8 cellular contexts compared by ENCODE assay signal in genomic region chr20:35615667-35616464, GRCh38. TPM values are rescaled to one million over a fixed set of nuclear protein-coding genes. Genes with fewer than 3 reads are reported as not detected.
DNase-seq lines count a peak whose midpoint lies in the region; ATAC-seq and TF ChIP-seq lines count a peak whose summit lies in the region.

SPAG4 (plus strand) TSS chr20:35615829; CDS start chr20:35616004, 175 bp downstream.

- no peaks in the 10 kb centered on the region for H3K9me3 Mint-ChIP-seq in effector memory CD8-positive, alpha-beta T cell

- peak; percentile 99 for DNase-seq in NK-92 (lab: John Stamatoyannopoulos, UW; ENCODE audit: unreplicated experiment)
- DNase-seq in activated CD8-positive, alpha-beta memory T cell treated with anti-CD3 and anti-CD28 coated beads for 48 hours (ENCODE audit: low read depth in 2 of 3, low spot score in 2 of 3) = peak; percentile 99 to 100 (median 100)
- peak; percentile 83 to 99 (median 99) for DNase-seq in effector memory CD8-positive, alpha-beta T cell
- peak; percentile 100 for DNase-seq in mesenteric fat pad (ENCODE audit: low spot score)
- DNase-seq in stimulated activated CD8-positive, alpha-beta memory T cell treated with anti-CD3 and anti-CD28 coated beads, Interleukin-15, amount 100 ng/mL, for 1 hour (ENCODE audit: low read depth) = peak; percentile 100

- H3K27ac Mint-ChIP-seq in effector memory CD8-positive, alpha-beta T cell = peak within 1 kb of the TSS; percentile 98 to 99

- peak within 1 kb of the TSS; percentile 89 to 90 for H3K4me3 Mint-ChIP-seq in effector memory CD8-positive, alpha-beta T cell

- peak; percentile 78 for ATAC-seq in GM19438 (IDR thresholded peaks at IDR 0.05; ENCODE audit: low read depth, unreplicated experiment)
- peak; percentile 68 for ATAC-seq in HG03565 (IDR thresholded peaks at IDR 0.05; ENCODE audit: unreplicated experiment)
- peak; percentile 77 for ATAC-seq in effector memory CD8-positive, alpha-beta T cell (replicated peaks)

- H3K27me3 Mint-ChIP-seq in effector memory CD8-positive, alpha-beta T cell = no peaks in the 10 kb centered on the region

- peaks cover 45% of the 10 kb centered on the region for H3K36me3 Mint-ChIP-seq in effector memory CD8-positive, alpha-beta T cell (ENCODE audit: insufficient read depth)

- H3K4me1 Mint-ChIP-seq in effector memory CD8-positive, alpha-beta T cell (ENCODE audit: low read depth in 2 of 2) = peaks cover 34 to 35% of the 10 kb centered on the region in 2 donors

- H3K27ac ChIP-seq in C4-2B = peak within 1 kb of the TSS; percentile 77

- TF ChIP-seq CTCF in C4-2B (conservative IDR thresholded peaks at IDR 0.05) = no peak

RNA-seq across cellular contexts. Expression of gene SPAG4, which starts in this region (rescaled TPM):
- total RNA-seq in mesenteric fat pad = 2.2 TPM

Comparison
In these comparisons a context has a peak if more than half of its experiments do, and no peak if none do; other contexts are left out.
1. Peak in every context shown above with its lines: DNase-seq, ATAC-seq and H3K27ac ChIP-seq.